In the genomic region with DNA sequence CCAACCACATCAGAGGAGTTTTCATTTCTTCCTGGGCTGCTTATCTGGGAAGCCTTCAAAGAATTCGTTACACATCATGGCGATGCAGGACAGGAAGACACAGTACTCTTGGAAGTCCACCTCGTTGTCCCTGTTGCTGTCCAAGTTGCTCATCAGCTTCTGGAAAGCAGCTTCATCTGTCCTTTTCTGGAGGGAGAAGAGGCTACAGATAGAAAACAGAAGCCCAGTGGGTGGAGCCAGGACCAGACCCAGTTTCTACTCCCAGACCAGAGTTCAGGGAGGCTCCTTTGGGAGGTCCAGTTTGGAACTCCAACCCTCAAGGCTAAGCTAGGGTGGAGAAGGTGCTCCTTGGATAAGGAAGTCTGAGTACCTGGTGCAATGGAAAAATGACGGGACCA, we compare ENCODE assay signal across 12 cellular contexts. TPM values are rescaled to one million over a fixed set of nuclear protein-coding genes. Genes with fewer than 3 reads are reported as not detected.
A peak's percentile ranks its signal among the peaks of the same experiment; 100 is the strongest.
DNase-seq lines count a peak whose midpoint lies in the region; ATAC-seq and TF ChIP-seq lines count a peak whose summit lies in the region.
"Had no signal": no experiment of that assay in that cellular context is flagged by ENCODE, and none has a peak within 500 bp of the region (broad histone marks: within the 10 kb centered on the region; RNA-seq: fewer than 3 reads in every experiment).

No MANE protein-coding gene starts in this region.

- POLR2A ChIA-PET in Panc1 (lab: Charles Lee): interaction anchor here (1.9 kb wide), 1 partner anchor 22 kb away, joined by 9 read pairs; the partner anchor contains the start of gene S100A2

- H3K36me3 ChIP-seq in Panc1 (ENCODE audit: control insufficient read depth, insufficient read depth, low read length) (no peaks in the 10 kb centered on the region), skeletal muscle satellite cell (ENCODE audit: insufficient read depth, low read length) (no peaks in the 10 kb centered on the region)

- peak overlapping the region; percentile 90 to 98 (median 95) for H3K27ac Mint-ChIP-seq in CD14-positive monocyte

- peak overlapping the region; percentile 98 to 100 for H3K4me3 Mint-ChIP-seq in CD14-positive monocyte

- peak overlapping the region; percentile 49 to 55 for H3K4me3 ChIP-seq in Panc1 (ENCODE audit: low read depth in 2 of 2, low read length in 2 of 2)
- peak overlapping the region; percentile 73 for H3K4me3 ChIP-seq in fibroblast of mammary gland (ENCODE audit: control insufficient read depth, low read depth, low read length)
- H3K4me3 ChIP-seq in skeletal muscle satellite cell (ENCODE audit: low read length): peak overlapping the region; percentile 67
- H3K4me3 ChIP-seq: testis had no signal

- H3K9me3 ChIP-seq in Panc1 (ENCODE audit: control insufficient read depth, insufficient read depth, low read depth, low read length) (no peaks in the 10 kb centered on the region), skeletal muscle satellite cell (replicated peaks; ENCODE audit: low read length) (no peaks in the 10 kb centered on the region)
- H3K9me3 ChIP-seq: testis had no signal

- BruUV-seq in Panc1 (replicated peaks; lab: Mats Ljungman, UMichigan): no TSS peak

- DNase-seq in CD14-positive monocyte (ENCODE audit: low spot score): no peak
- DNase-seq in Panc1 (ENCODE audit: low read depth, low spot score): no peak
- DNase-seq in fibroblast of mammary gland (ENCODE audit: low read depth): no peak
- DNase-seq in pons (ENCODE audit: low spot score): no peak
- DNase-seq in NCI-H524 (lab: John Stamatoyannopoulos, UW): no peak
- DNase-seq in glomerular visceral epithelial cell (ENCODE audit: extremely low spot score): no peak
- DNase-seq: KG1; NCI-H446 treated with DMSO at 0.1 percent for 48 hours; stimulated activated CD4-positive, alpha-beta T cell treated with anti-CD3 and anti-CD28 coated beads, Interleukin-2, amount 100 ng/mL, for 24 hours; testis had no signal

- H3K27me3 Mint-ChIP-seq in CD14-positive monocyte (ENCODE audit: low read depth in 3 of 3): peaks cover 0 to 6% (median 0%) of the 10 kb centered on the region in 3 donors

- peaks cover 0 to 1% (median 0%) of the 10 kb centered on the region in 7 donors for H3K9me3 Mint-ChIP-seq in CD14-positive monocyte

- ATAC-seq in Panc1 (no peak), GM18858 (IDR thresholded peaks at IDR 0.05; ENCODE audit: unreplicated experiment) (no peak)

- intact Hi-C loops in CD14-positive monocyte (cut with micrococcal nuclease): no loop called here
- intact Hi-C loops in Panc1 (cut with micrococcal nuclease; ENCODE audit: unreplicated experiment): no loop called here

- peaks cover 93% of the 10 kb centered on the region for H3K4me1 Mint-ChIP-seq in CD14-positive monocyte

- H3K27me3 ChIP-seq in Panc1 (ENCODE audit: control insufficient read depth, insufficient read depth, low read length) (no peaks in the 10 kb centered on the region), skeletal muscle satellite cell (ENCODE audit: control insufficient read depth, insufficient read depth, low read length) (no peaks in the 10 kb centered on the region)
- H3K27me3 ChIP-seq: testis had no signal

- peak overlapping the region; percentile 78 for H3K9ac ChIP-seq in skeletal muscle satellite cell (ENCODE audit: low read depth, low read length)

- in situ Hi-C loops in Panc1 (cut with HindIII; ENCODE audit: low pct_unique_long_range_greater_than_20kb, low sequenced_read_pairs): no loop called here

- CTCF ChIA-PET in Panc1 (lab: Charles Lee): interaction anchor here (2.1 to 2.7 kb wide), 2 partner anchors 9 to 11 kb away, joined by 8 to 16 read pairs; partner anchors contain the start of gene S100A6

- TF ChIP-seq CTCF in CD14-positive monocyte (IDR thresholded peaks at IDR 0.05) (no peak), Panc1 (IDR thresholded peaks at IDR 0.05) (no peak), fibroblast of mammary gland (conservative IDR thresholded peaks at IDR 0.05; ENCODE audit: control insufficient read depth, insufficient read depth, low read depth, low read length) (no peak)

- peaks cover 94% of the 10 kb centered on the region for H3K4me1 ChIP-seq in Panc1 (ENCODE audit: control insufficient read depth, insufficient read depth, low read length)
- H3K4me1 ChIP-seq in skeletal muscle satellite cell (ENCODE audit: control insufficient read depth, insufficient read depth, low read length): peaks cover 74% of the 10 kb centered on the region

- H3K27ac ChIP-seq in Panc1 (ENCODE audit: low read length): peak overlapping the region; percentile 98

- H3K36me3 Mint-ChIP-seq in CD14-positive monocyte: peaks cover 37 to 42% of the 10 kb centered on the region in 2 donors

- H3K4me2 ChIP-seq in skeletal muscle satellite cell (ENCODE audit: low read length): peak overlapping the region; percentile 77

RNA-seq across cellular contexts. Expression of gene S100A4, which starts 1.9 kb away (rescaled TPM):
- 1,000 to 10,000 TPM; 6,092 to 7,344 TPM for polyA plus RNA-seq in CD14-positive monocyte
- total RNA-seq in Panc1 (2021; ENCODE audit: unreplicated experiment): 773 TPM
- 817 TPM for polyA plus RNA-seq in Panc1 (2012; ENCODE audit: insufficient read length)
- 169 and 399 TPM in 2 replicates for total RNA-seq in skeletal muscle satellite cell (2012; rRNA removed)

RNA-seq across cellular contexts. Expression of gene S100A5, which starts 3.0 kb away (rescaled TPM):
- polyA plus RNA-seq in CD14-positive monocyte: 1 to 10 TPM in 1 of 2 donors, not detected in 1; 1.4 TPM
- total RNA-seq in Panc1 (2021; ENCODE audit: unreplicated experiment): 0.72 TPM
- polyA plus RNA-seq in Panc1 (2012; ENCODE audit: insufficient read length): 1.2 TPM
- 1.3 TPM in 1 of 2 replicates, not detected in the other for total RNA-seq in skeletal muscle satellite cell (2012; rRNA removed)

RNA-seq across cellular contexts. Expression of gene S100A3, which starts 5.3 kb away (rescaled TPM):
- polyA plus RNA-seq in CD14-positive monocyte: under 1 TPM in 1 of 2 donors, not detected in 1; 0.54 TPM
- total RNA-seq in Panc1 (2021; ENCODE audit: unreplicated experiment): 12.0 TPM
- polyA plus RNA-seq in Panc1 (2012; ENCODE audit: insufficient read length): 10.0 TPM
- total RNA-seq in skeletal muscle satellite cell (2012; rRNA removed): 11.6 and 13.2 TPM in 2 replicates
- total RNA-seq: testis had no signal

RNA-seq across cellular contexts. Expression of gene S100A6, which starts 7.9 kb away (rescaled TPM):
- 1,000 to 10,000 TPM; 4,414 to 5,004 TPM for polyA plus RNA-seq in CD14-positive monocyte
- 1,986 TPM for total RNA-seq in Panc1 (2021; ENCODE audit: unreplicated experiment)
- polyA plus RNA-seq in Panc1 (2012; ENCODE audit: insufficient read length): 6,225 TPM
- total RNA-seq in skeletal muscle satellite cell (2012; rRNA removed): 1,129 and 1,390 TPM in 2 replicates

RNA-seq across cellular contexts. Expression of gene S100A2, which starts 21.9 kb away (rescaled TPM):
- not detected for polyA plus RNA-seq in CD14-positive monocyte
- 6.2 TPM for total RNA-seq in Panc1 (2021; ENCODE audit: unreplicated experiment)
- polyA plus RNA-seq in Panc1 (2012; ENCODE audit: insufficient read length): 10.7 TPM
- 2.5 and 3.9 TPM in 2 replicates for total RNA-seq in skeletal muscle satellite cell (2012; rRNA removed)
